ENCODE assay signal across 1 cellular context in genomic region chr10:75003891-75004290, GRCh38.
TF ChIP-seq lines count a peak whose summit lies in the region.

No MANE protein-coding gene starts in this region.

TF ChIP-seq in HEK293, 187 proteins besides CTCF, POLR2A, EP300 and RAD21 (continued from another document):
- TF ChIP-seq ZNF362 (tag by site-specific recombination; IDR thresholded peaks at IDR 0.05) (no peak), PRDM6 (tag by site-specific recombination; IDR thresholded peaks at IDR 0.05) (0 out of 2 replicates have a peak, but pooled peaks have one; percentile 7), ZNF366 (tag by site-specific recombination; conservative IDR thresholded peaks at IDR 0.05) (no peak), ZNF600 (tag by site-specific recombination; IDR thresholded peaks at IDR 0.05) (no peak)
